8 cellular contexts compared by ENCODE assay signal in the genomic region with DNA sequence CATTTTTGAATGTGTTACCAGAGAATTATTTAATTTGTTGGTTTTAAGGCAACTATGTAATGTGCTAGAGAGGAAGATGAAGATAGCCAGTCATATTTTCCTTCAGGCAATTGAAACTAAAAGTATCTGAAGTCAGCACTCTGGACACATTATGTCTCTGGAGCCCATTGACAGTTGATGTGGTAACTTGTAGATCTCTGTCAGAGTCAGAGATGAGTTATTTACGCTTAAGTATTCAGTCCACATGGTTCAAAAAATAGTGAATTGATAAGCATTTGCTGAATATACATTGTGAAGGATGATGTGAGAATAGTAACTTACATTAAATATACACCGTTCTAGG. TPM values are rescaled to one million over a fixed set of nuclear protein-coding genes. Genes with fewer than 3 reads are reported as not detected.
DNase-seq lines count a peak whose midpoint lies in the region; ATAC-seq and TF ChIP-seq lines count a peak whose summit lies in the region.

No MANE protein-coding gene starts in this region.

- peak overlapping the region; percentile 74 for H3K4me3 ChIP-seq in fibroblast of villous mesenchyme (ENCODE audit: low read depth, low read length)

- POLR2A ChIA-PET in activated CD4-positive, alpha-beta T cell treated with anti-CD3 and anti-CD28 coated beads, Interleukin-2, amount 10 ng/mL, durations not matched to agents 7 days and 5 days (lab: Charles Lee): no interaction called here

- H3K9me3 Mint-ChIP-seq in activated CD4-positive, alpha-beta T cell treated with anti-CD3 and anti-CD28 coated beads, Interleukin-2, amount 10 ng/mL, durations not matched to agents 7 days and 5 days: no peaks in the 10 kb centered on the region
- no peaks in the 10 kb centered on the region for H3K9me3 Mint-ChIP-seq in stimulated activated memory B cell treated with anti-CD40 and anti-IgM and Interleukin-4, amounts not matched to agents 10 μg/mL and 1 μg/mL and 100 μg/mL, for 72 hours

- peak overlapping the region; percentile 97 for H3K27ac ChIP-seq in VCaP

- H3K27me3 Mint-ChIP-seq in activated CD4-positive, alpha-beta T cell treated with anti-CD3 and anti-CD28 coated beads, Interleukin-2, amount 10 ng/mL, durations not matched to agents 7 days and 5 days: peaks cover 2% of the 10 kb centered on the region
- H3K27me3 Mint-ChIP-seq in stimulated activated memory B cell treated with anti-CD40 and anti-IgM and Interleukin-4, amounts not matched to agents 10 μg/mL and 1 μg/mL and 100 μg/mL, for 72 hours: no peaks in the 10 kb centered on the region

- TF ChIP-seq CTCF in VCaP (conservative IDR thresholded peaks at IDR 0.05): no peak
- no peak for TF ChIP-seq CTCF in fibroblast of villous mesenchyme (IDR thresholded peaks at IDR 0.05; ENCODE audit: insufficient read depth, low read depth, low read length)

- H3K27ac Mint-ChIP-seq in activated CD4-positive, alpha-beta T cell treated with anti-CD3 and anti-CD28 coated beads, Interleukin-2, amount 10 ng/mL, durations not matched to agents 7 days and 5 days: peak overlapping the region; percentile 98
- H3K27ac Mint-ChIP-seq in stimulated activated memory B cell treated with anti-CD40 and anti-IgM and Interleukin-4, amounts not matched to agents 10 μg/mL and 1 μg/mL and 100 μg/mL, for 72 hours: peak overlapping the region; percentile 99

- DNase-seq in activated CD4-positive, alpha-beta T cell treated with anti-CD3 and anti-CD28 coated beads, Interleukin-2, amount 10 ng/mL, durations not matched to agents 7 days and 5 days: peak; percentile 8
- DNase-seq in activated CD4-positive, alpha-beta T cell treated with anti-CD3 and anti-CD28 coated beads for 4 hours: no peak
- peak; percentile 9 for DNase-seq in fibroblast of villous mesenchyme (ENCODE audit: low read depth)
- no peak for DNase-seq in stimulated activated CD8-positive, alpha-beta memory T cell treated with anti-CD3 and anti-CD28 coated beads, Interleukin-4, amount 100 ng/mL, for 48 hours

- peaks cover 27% of the 10 kb centered on the region for H3K4me1 Mint-ChIP-seq in activated CD4-positive, alpha-beta T cell treated with anti-CD3 and anti-CD28 coated beads, Interleukin-2, amount 10 ng/mL, durations not matched to agents 7 days and 5 days
- H3K4me1 Mint-ChIP-seq in stimulated activated memory B cell treated with anti-CD40 and anti-IgM and Interleukin-4, amounts not matched to agents 10 μg/mL and 1 μg/mL and 100 μg/mL, for 72 hours: peaks cover 27% of the 10 kb centered on the region

- H3K4me3 Mint-ChIP-seq in activated CD4-positive, alpha-beta T cell treated with anti-CD3 and anti-CD28 coated beads, Interleukin-2, amount 10 ng/mL, durations not matched to agents 7 days and 5 days: peak overlapping the region; percentile 94
- peak overlapping the region; percentile 26 for H3K4me3 Mint-ChIP-seq in stimulated activated memory B cell treated with anti-CD40 and anti-IgM and Interleukin-4, amounts not matched to agents 10 μg/mL and 1 μg/mL and 100 μg/mL, for 72 hours

- CTCF ChIA-PET in activated CD4-positive, alpha-beta T cell treated with anti-CD3 and anti-CD28 coated beads, Interleukin-2, amount 10 ng/mL, durations not matched to agents 7 days and 5 days (lab: Charles Lee): interaction anchor here (0.9 to 1.2 kb wide), 3 partner anchors 12 to 167 kb away, joined by 3 to 5 read pairs (median 3); no protein-coding TSS in a partner anchor

- ATAC-seq in stimulated activated memory B cell treated with anti-CD40 and anti-IgM and Interleukin-4, amounts not matched to agents 10 μg/mL and 1 μg/mL and 100 μg/mL, for 72 hours: no peak
- ATAC-seq in HG03159 (IDR thresholded peaks at IDR 0.05; ENCODE audit: unreplicated experiment) (no peak), GM21367 (IDR thresholded peaks at IDR 0.05; ENCODE audit: unreplicated experiment) (no peak)

- peaks cover 14% of the 10 kb centered on the region for H3K36me3 Mint-ChIP-seq in activated CD4-positive, alpha-beta T cell treated with anti-CD3 and anti-CD28 coated beads, Interleukin-2, amount 10 ng/mL, durations not matched to agents 7 days and 5 days (ENCODE audit: low read depth)
- peaks cover 6% of the 10 kb centered on the region for H3K36me3 Mint-ChIP-seq in stimulated activated memory B cell treated with anti-CD40 and anti-IgM and Interleukin-4, amounts not matched to agents 10 μg/mL and 1 μg/mL and 100 μg/mL, for 72 hours

RNA-seq across cellular contexts. Expression of gene ZMYM2, which starts 2.1 kb away (rescaled TPM):
- 10 to 100 TPM; 41.5 to 46.7 TPM for total RNA-seq in activated CD4-positive, alpha-beta T cell treated with anti-CD3 and anti-CD28 coated beads, Interleukin-2, amount 10 ng/mL, durations not matched to agents 7 days and 5 days
- total RNA-seq in fibroblast of villous mesenchyme: 54.1 and 69.1 TPM in 2 replicates

Comparison
In these comparisons a context has a peak if more than half of its experiments do, and no peak if none do; other contexts are left out.
1. DNase-seq: peak in activated CD4-positive, alpha-beta T cell treated with anti-CD3 and anti-CD28 coated beads, Interleukin-2, amount 10 ng/mL, durations not matched to agents 7 days and 5 days (single experiment) and fibroblast of villous mesenchyme (single experiment); none in activated CD4-positive, alpha-beta T cell treated with anti-CD3 and anti-CD28 coated beads for 4 hours (0 of 2) and stimulated activated CD8-positive, alpha-beta memory T cell treated with anti-CD3 and anti-CD28 coated beads, Interleukin-4, amount 100 ng/mL, for 48 hours (single experiment).